11 cellular contexts compared by ENCODE assay signal in the genomic region with DNA sequence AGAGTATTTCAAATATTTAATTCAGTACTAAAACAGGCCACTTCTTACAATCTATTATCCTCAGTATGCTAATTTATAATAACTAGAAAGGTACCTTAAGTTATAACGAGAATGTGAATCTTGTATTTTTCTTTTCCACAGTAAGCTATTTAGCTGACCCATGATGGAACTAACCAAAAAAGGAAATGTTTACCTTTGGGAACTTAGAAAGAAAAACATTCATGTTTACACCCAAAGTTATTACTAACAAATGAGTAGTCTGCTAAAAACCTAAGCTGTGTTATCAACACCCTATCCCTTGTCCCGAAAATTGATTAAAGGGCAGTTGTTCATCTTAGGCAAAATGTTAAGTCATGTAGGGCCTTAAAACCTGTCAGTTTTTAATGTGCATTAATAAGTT. TPM values are rescaled to one million over a fixed set of nuclear protein-coding genes. Genes with fewer than 3 reads are reported as not detected.
A peak's percentile ranks its signal among the peaks of the same experiment; 100 is the strongest.
DNase-seq lines count a peak whose midpoint lies in the region; ATAC-seq, FAIRE-seq and TF ChIP-seq lines count a peak whose summit lies in the region.
"Had no signal": no experiment of that assay in that cellular context is flagged by ENCODE, and none has a peak within 500 bp of the region (broad histone marks: within the 10 kb centered on the region; RNA-seq: fewer than 3 reads in every experiment).

No MANE protein-coding gene starts in this region.

- FAIRE-seq in GM12878 (lab: Jason Lieb, UNC) = no peak

- ATAC-seq in right cardiac atrium (no peak), GM12878 (no peak), GM18907 (IDR thresholded peaks at IDR 0.05; ENCODE audit: unreplicated experiment) (no peak), HG03159 (IDR thresholded peaks at IDR 0.05; ENCODE audit: unreplicated experiment) (no peak)
- ATAC-seq in naive thymus-derived CD4-positive, alpha-beta T cell = no peak

- 57% methylated on average over 2 of the region's 2 CpGs for WGBS in right cardiac atrium
- 62% methylated on average over 2 of the region's 2 CpGs for WGBS in GM12878 (ENCODE audit: insufficient coverage, insufficient replicate concordance, low lambda C conversion rate, missing lambda C conversion rate)
- WGBS in transverse colon (ENCODE audit: low coverage in 1 of 2), 2 donors = 62 to 71% methylated on average over 2 of the region's 2 CpGs

- TF ChIP-seq CTCF in cardiac muscle cell (IDR thresholded peaks at IDR 0.05; ENCODE audit: low read depth, low read length) = no peak
- TF ChIP-seq CTCF in GM12878 (IDR thresholded peaks at IDR 0.05 in 2 of 3, conservative IDR thresholded peaks at IDR 0.05 in 1 of 3; ENCODE audit: control insufficient read depth in 2 of 3, extremely low read depth in 1 of 3, insufficient read depth in 1 of 3, low read depth in 3 of 3, low read length in 3 of 3) = no peak
- no peak for TF ChIP-seq CTCF in transverse colon (IDR thresholded peaks at IDR 0.05)
- no peak for TF ChIP-seq CTCF in brain microvascular endothelial cell (IDR thresholded peaks at IDR 0.05; ENCODE audit: low read depth, low read length, missing control alignments)

- H3K79me2 ChIP-seq in GM12878 (ENCODE audit: control insufficient read depth, insufficient read depth, low read length) = peaks cover 97% of the 10 kb centered on the region

- intact Hi-C loops in right cardiac atrium (cut with DNase I) (no loop called here), GM12878 (cut with micrococcal nuclease; ENCODE audit: unreplicated experiment) (no loop called here), transverse colon (cut with DNase I; ENCODE audit: low total_unique reads) (no loop called here)
- intact Hi-C loops in naive thymus-derived CD4-positive, alpha-beta T cell (cut with micrococcal nuclease) = no loop called here

- H3K36me3 ChIP-seq in cardiac muscle cell (peaks cover 32% of the 10 kb centered on the region), GM12878 (ENCODE audit: control insufficient read depth in 2 of 2, insufficient read depth in 2 of 2, low read length in 1 of 2) (peaks cover 5 to 31% of the 10 kb centered on the region in 2 experiments), transverse colon (peaks cover 0 to 13% (median 5%) of the 10 kb centered on the region in 4 donors), brain microvascular endothelial cell (replicated peaks) (peaks cover 28% of the 10 kb centered on the region)
- H3K36me3 ChIP-seq in naive thymus-derived CD4-positive, alpha-beta T cell (ENCODE audit: control insufficient read depth in 2 of 3, insufficient read depth in 3 of 3, low read length in 3 of 3) = peaks cover 0 to 38% (median 11%) of the 10 kb centered on the region in 3 experiments

- no peak for TF ChIP-seq POLR2A in GM12878 (IDR thresholded peaks at IDR 0.05; ENCODE audit: low read depth, low read length)
- TF ChIP-seq POLR2A in transverse colon (IDR thresholded peaks at IDR 0.05) = no peak

- H3K27ac ChIP-seq in cardiac muscle cell = peak overlapping the region; percentile 16
- no peak overlapping the region for H3K27ac ChIP-seq in right cardiac atrium (ENCODE audit: low read length)
- peak overlapping the region; percentile 43; the same call in 1 of the 2 replicates for H3K27ac ChIP-seq in GM12878 (ENCODE audit: control insufficient read depth, insufficient read depth)
- peak overlapping the region; percentile 17 for H3K27ac ChIP-seq in naive thymus-derived CD4-positive, alpha-beta T cell (ENCODE audit: low read depth, low read length)
- peak overlapping the region; percentile 68 to 75 (median 70) for H3K27ac ChIP-seq in transverse colon
- H3K27ac ChIP-seq in brain microvascular endothelial cell = no peak overlapping the region

- peaks cover 12 to 54% (median 29%) of the 10 kb centered on the region in 5 donors for H3K36me3 Mint-ChIP-seq in naive thymus-derived CD4-positive, alpha-beta T cell

- in situ Hi-C loops in GM12878 (cut with MboI) (no loop called here), transverse colon (cut with MboI; ENCODE audit: low pct_ligation_motif_present in 1 of 4, low pct_unique_long_range_greater_than_20kb in 1 of 4, low sequenced_read_pairs in 3 of 4) (no loop called here), brain microvascular endothelial cell (cut with HindIII; ENCODE audit: low pct_ligation_motif_present, low sequenced_read_pairs) (no loop called here)

- no peaks in the 10 kb centered on the region; the same call in 1 of the 2 replicates for H4K20me1 ChIP-seq in GM12878 (ENCODE audit: control insufficient read depth, insufficient read depth)

- DNase-seq in cardiac muscle cell (ENCODE audit: low read depth in 1 of 2, low spot score in 1 of 2) (no peak), right cardiac atrium (no peak), GM12878 (ENCODE audit: low read depth, low spot score) (no peak), transverse colon (no peak), brain microvascular endothelial cell (no peak)
- DNase-seq in naive thymus-derived CD4-positive, alpha-beta T cell = no peak
- DNase-seq: ACHN, hypothalamus, NCI-H1105 treated with DMSO at 0.1 percent for 48 hours had no signal

- no peaks in the 10 kb centered on the region for H3K9me3 Mint-ChIP-seq in naive thymus-derived CD4-positive, alpha-beta T cell

- H3K4me1 Mint-ChIP-seq in naive thymus-derived CD4-positive, alpha-beta T cell = peaks cover 40 to 90% (median 73%) of the 10 kb centered on the region in 7 donors

- H3K27me3 Mint-ChIP-seq in naive thymus-derived CD4-positive, alpha-beta T cell = no peaks in the 10 kb centered on the region

- no peak overlapping the region for H2AFZ ChIP-seq in GM12878 (ENCODE audit: control insufficient read depth, low read depth, low read length)

- RAD21 ChIA-PET in GM12878 (lab: Charles Lee; ENCODE audit: unreplicated experiment) = interaction anchor here (1.3 to 4.9 kb wide), 9 partner anchors 9 to 73 kb away, joined by 5 to 20 read pairs (median 9); no protein-coding TSS in a partner anchor

- H3K4me1 ChIP-seq in cardiac muscle cell (ENCODE audit: low read depth) (no peaks in the 10 kb centered on the region), right cardiac atrium (ENCODE audit: control insufficient read depth, insufficient read depth, low read length) (peaks cover 8% of the 10 kb centered on the region), GM12878 (ENCODE audit: control insufficient read depth, insufficient read depth, low read length) (peaks cover 30% of the 10 kb centered on the region), transverse colon (peaks cover 5 to 93% (median 35%) of the 10 kb centered on the region in 4 donors)
- peaks cover 41 to 43% of the 10 kb centered on the region in 2 donors for H3K4me1 ChIP-seq in naive thymus-derived CD4-positive, alpha-beta T cell (ENCODE audit: control insufficient read depth in 2 of 2, insufficient read depth in 2 of 2, low read length in 2 of 2)

- H3K4me3 Mint-ChIP-seq in naive thymus-derived CD4-positive, alpha-beta T cell = peak overlapping the region in 6 of 10 donors; percentile 11 to 65 (median 58)

- BruUV-seq in GM12878 (replicated peaks; lab: Mats Ljungman, UMichigan) = no TSS peak

- SMC1A ChIA-PET in GM12878 (lab: Charles Lee; ENCODE audit: uncharacterized antibody, unreplicated experiment) = interaction anchor here (1.2 to 12.0 kb wide), 7 partner anchors 11 to 84 kb away, joined by 3 to 103 read pairs (median 20); no protein-coding TSS in a partner anchor

- peak overlapping the region in 8 of 9 donors; percentile 2 to 87 (median 68) for H3K27ac Mint-ChIP-seq in naive thymus-derived CD4-positive, alpha-beta T cell

- no peak for TF ChIP-seq RAD21 in GM12878 (IDR thresholded peaks at IDR 0.05; ENCODE audit: insufficient read depth, low read depth, low read length)

- H3K27me3 ChIP-seq in cardiac muscle cell = no peaks in the 10 kb centered on the region
- H3K27me3 ChIP-seq in right cardiac atrium (ENCODE audit: control insufficient read depth, insufficient read depth) = no peaks in the 10 kb centered on the region
- H3K27me3 ChIP-seq in GM12878 (replicated peaks in 1 of 2; ENCODE audit: control insufficient read depth in 2 of 2, insufficient read depth in 2 of 2, low read length in 1 of 2) = no peaks in the 10 kb centered on the region
- no peaks in the 10 kb centered on the region for H3K27me3 ChIP-seq in naive thymus-derived CD4-positive, alpha-beta T cell (ENCODE audit: control insufficient read depth in 2 of 2, insufficient read depth in 2 of 2, low read length in 2 of 2)
- no peaks in the 10 kb centered on the region for H3K27me3 ChIP-seq in transverse colon
- no peaks in the 10 kb centered on the region for H3K27me3 ChIP-seq in brain microvascular endothelial cell (replicated peaks)

- H3K4me2 ChIP-seq in GM12878 (ENCODE audit: control insufficient read depth, insufficient read depth) = peak overlapping the region; percentile 80

- POLR2A ChIA-PET in GM12878 (lab: Charles Lee) = interaction anchor here (1.6 to 2.6 kb wide), 4 partner anchors 13 to 63 kb away, joined by 6 to 9 read pairs (median 8); no protein-coding TSS in a partner anchor
- POLR2A ChIA-PET in naive thymus-derived CD4-positive, alpha-beta T cell (lab: Charles Lee) = interaction anchor here (0.7 to 2.2 kb wide), 4 partner anchors 8 to 348 kb away, joined by 3 to 11 read pairs (median 4); a partner anchor contains a TSS

- TF ChIP-seq EP300 in GM12878 (IDR thresholded peaks at IDR 0.05; ENCODE audit: borderline replicate concordance in 1 of 2, control insufficient read depth in 1 of 2, low read depth in 2 of 2, low read length in 2 of 2) = no peak
- no peak for TF ChIP-seq EP300 in transverse colon (IDR thresholded peaks at IDR 0.05; ENCODE audit: low read depth)

- CTCF ChIA-PET in GM12878 (lab: Yijun Ruan, JAX) = interaction anchor here (0.8 to 1.3 kb wide), 5 partner anchors 9 to 81 kb away, joined by 3 to 6 read pairs (median 3); a partner anchor contains a TSS
- CTCF ChIA-PET in naive thymus-derived CD4-positive, alpha-beta T cell (lab: Charles Lee) = interaction anchor here (0.6 kb wide), 1 partner anchor 25 kb away, joined by 3 read pairs; no protein-coding TSS in a partner anchor

- no peaks in the 10 kb centered on the region for H3K9me3 ChIP-seq in cardiac muscle cell (ENCODE audit: low read depth)
- H3K9me3 ChIP-seq in right cardiac atrium (ENCODE audit: control insufficient read depth, low read length) = no peaks in the 10 kb centered on the region
- H3K9me3 ChIP-seq in GM12878 (replicated peaks; ENCODE audit: control insufficient read depth, insufficient read depth, low read length) = no peaks in the 10 kb centered on the region
- H3K9me3 ChIP-seq in naive thymus-derived CD4-positive, alpha-beta T cell (ENCODE audit: control insufficient read depth in 2 of 3, low read length in 3 of 3) = no peaks in the 10 kb centered on the region
- no peaks in the 10 kb centered on the region for H3K9me3 ChIP-seq in transverse colon

- H3K4me3 ChIP-seq in cardiac muscle cell (no peak overlapping the region), right cardiac atrium (ENCODE audit: low read length) (no peak overlapping the region), GM12878 (peak overlapping the region; percentile 48; the same call in 1 of the 2 replicates), transverse colon (no peak overlapping the region), brain microvascular endothelial cell (ENCODE audit: low read depth, low read length) (no peak overlapping the region)
- H3K4me3 ChIP-seq in naive thymus-derived CD4-positive, alpha-beta T cell (ENCODE audit: low read length) = no peak overlapping the region

- H3K9ac ChIP-seq in GM12878 (ENCODE audit: control insufficient read depth, insufficient read depth, low read length) = no peak overlapping the region

RNA-seq across cellular contexts. Expression of a gene that starts 8.1 kb away (rescaled TPM):
- total RNA-seq in cardiac muscle cell = 22.7 and 30.9 TPM in 2 replicates
- 18.0 and 21.0 TPM in 2 replicates for polyA plus RNA-seq in cardiac muscle cell
- 10 to 100 TPM; 25.4 to 30.1 (median 27.2) TPM for total RNA-seq in right cardiac atrium
- polyA plus RNA-seq in right cardiac atrium = 11.7 TPM
- 62.4 and 63.0 TPM in 2 replicates for total RNA-seq in GM12878 (2013; cell fraction: nucleolus; rRNA removed)
- 39.3 and 45.2 TPM in 2 replicates for total RNA-seq in GM12878 (2014; rRNA removed)
- total RNA-seq in GM12878 (2014; rRNA removed; fragmentation: Illumina TruSeq; extraction: Trizol) = 49.2 and 49.6 TPM in 2 replicates
- 40.5 and 43.5 TPM in 2 replicates for total RNA-seq in GM12878 (2021)
- polyA plus RNA-seq in GM12878 (2011; ENCODE audit: low read depth) = 20.1 TPM
- 59.7 and 85.8 TPM in 2 replicates for polyA plus RNA-seq in GM12878 (2011; rRNA removed)
- polyA plus RNA-seq in GM12878 (2011; cell fraction: cytosol; rRNA removed) = 21.1 and 27.1 TPM in 2 replicates
- polyA plus RNA-seq in GM12878 (2011; cell fraction: nucleus; rRNA removed) = 17.5 and 21.7 TPM in 2 replicates
- polyA plus RNA-seq in GM12878 (2012) = 30.6 and 42.6 TPM in 2 replicates
- polyA plus RNA-seq in GM12878 (2014; fragmentation: Illumina TruSeq; extraction: Trizol) = 43.3 and 56.8 TPM in 2 replicates
- polyA plus RNA-seq in GM12878 (2014; fragmentation: Nextera tagmentation; extraction: Ambion mirVana) = 10 to 100 TPM in 1 of 2 experiments, 1 to 10 TPM in 1; 9.8 to 10.9 TPM
- polyA plus RNA-seq in GM12878 (2014; rRNA removed) = 22.7 and 26.4 TPM in 2 replicates
- polyA plus RNA-seq in GM12878 (2016; fragmentation: Nextera tagmentation; extraction: Ambion mirVana) = 10 to 100 TPM; 31.4 to 33.6 TPM
- polyA minus RNA-seq in GM12878 (2011; rRNA and poly(A)+ RNA removed) = 62.3 and 96.0 TPM in 2 replicates
- 26.6 and 28.0 TPM in 2 replicates for polyA minus RNA-seq in GM12878 (2011; cell fraction: cytosol; rRNA and poly(A)+ RNA removed)
- 15.1 and 23.2 TPM in 2 replicates for polyA minus RNA-seq in GM12878 (2011; cell fraction: nucleus; rRNA and poly(A)+ RNA removed)
- 100 to 1,000 TPM in 1 of 5 experiments, 10 to 100 TPM in 4; 74.1 to 102 (median 78.7) TPM for total RNA-seq in naive thymus-derived CD4-positive, alpha-beta T cell
- 10 to 100 TPM; 29.8 to 30.2 TPM for polyA plus RNA-seq in naive thymus-derived CD4-positive, alpha-beta T cell
- total RNA-seq in transverse colon = 10 to 100 TPM; 37.8 to 89.4 (median 76.4) TPM

Comparison
In these comparisons a context has a peak if more than half of its experiments do, and no peak if none do; other contexts are left out.
1. H3K27ac ChIP-seq: peak in cardiac muscle cell (single experiment), GM12878 (single experiment), naive thymus-derived CD4-positive, alpha-beta T cell (single experiment) and transverse colon (4 of 4); none in right cardiac atrium (single experiment) and brain microvascular endothelial cell (single experiment).